In the genomic region with DNA sequence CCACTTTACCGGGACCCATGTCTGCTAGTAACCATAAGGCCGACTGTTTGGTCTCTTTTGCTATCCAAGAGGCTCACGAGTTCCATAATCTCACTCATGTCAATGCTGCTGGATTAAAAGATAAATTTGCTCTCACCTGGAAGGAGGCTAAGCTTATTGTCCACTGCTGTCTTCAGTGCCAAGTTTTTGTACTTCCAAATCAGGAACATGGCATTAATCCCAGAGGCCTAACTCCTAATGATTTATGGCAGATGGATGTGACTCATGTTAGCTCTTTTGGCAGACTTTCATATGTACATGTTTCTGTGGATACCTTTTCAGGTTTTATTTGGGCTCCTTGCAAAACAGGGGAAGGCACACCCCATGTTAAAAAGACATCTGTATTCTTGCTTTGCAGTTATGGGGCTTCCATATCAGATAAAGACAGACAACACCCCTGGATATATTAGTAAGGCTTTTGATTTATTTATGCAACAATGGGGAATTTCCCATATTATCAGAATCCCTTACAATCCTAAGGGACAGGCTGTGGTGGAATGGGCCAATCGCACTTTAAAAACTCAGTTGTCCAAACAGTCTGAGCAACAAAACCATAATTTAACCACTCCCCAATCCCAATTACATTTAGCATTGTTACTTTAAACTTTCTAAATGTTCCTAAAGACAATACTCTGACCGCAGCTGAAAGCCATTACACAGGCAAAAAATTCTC, we compare ENCODE assay signal across 12 cellular contexts.
DNase-seq lines count a peak whose midpoint lies in the region; ATAC-seq, FAIRE-seq and TF ChIP-seq lines count a peak whose summit lies in the region.
"Had no signal": no experiment of that assay in that cellular context is flagged by ENCODE, and none has a peak within 500 bp of the region (broad histone marks: within the 10 kb centered on the region; RNA-seq: fewer than 3 reads in every experiment).

No MANE protein-coding gene starts in this region.

- no peak overlapping the region for H3K4me3 Mint-ChIP-seq in Calu3 (ENCODE audit: low read depth, unreplicated experiment)

- TF ChIP-seq CTCF in Calu3 (IDR thresholded peaks at IDR 0.05; ENCODE audit: unreplicated experiment) = no peak
- TF ChIP-seq CTCF in astrocyte of the cerebellum (IDR thresholded peaks at IDR 0.05; ENCODE audit: low read depth, low read length, missing control alignments) = no peak
- TF ChIP-seq CTCF in kidney (IDR thresholded peaks at IDR 0.05; ENCODE audit: borderline replicate concordance, extremely low read depth, insufficient read depth) = no peak

- FAIRE-seq in kidney (lab: Jason Lieb, UNC) = peak; percentile 11

- peaks cover 0 to 13% of the 10 kb centered on the region in 2 donors for H3K9me3 ChIP-seq in kidney (ENCODE audit: control insufficient read depth in 1 of 2, low read length in 2 of 2)

- H3K27me3 Mint-ChIP-seq in Calu3 (ENCODE audit: unreplicated experiment) = peaks cover 26% of the 10 kb centered on the region

- H3K9me3 Mint-ChIP-seq in Calu3 (ENCODE audit: low read depth, unreplicated experiment) = peaks cover 12% of the 10 kb centered on the region

- H3K4me1 ChIP-seq in kidney (ENCODE audit: control insufficient read depth in 1 of 2, insufficient read depth in 1 of 2, low read depth in 1 of 2, low read length in 2 of 2) = peaks cover 2 to 12% of the 10 kb centered on the region in 2 donors
- H3K4me1 ChIP-seq: Peyer's patch had no signal

- H3K4me3 ChIP-seq in astrocyte of the cerebellum (ENCODE audit: low read depth, low read length) (no peak overlapping the region), kidney (ENCODE audit: low read length in 2 of 2) (no peak overlapping the region)
- H3K4me3 ChIP-seq: mucosa of descending colon, Peyer's patch, thoracic aorta had no signal

- H3K36me3 ChIP-seq in kidney (ENCODE audit: control insufficient read depth in 1 of 2, insufficient read depth in 2 of 2, low read length in 2 of 2) = no peaks in the 10 kb centered on the region
- H3K36me3 ChIP-seq: Peyer's patch, thoracic aorta had no signal

- intact Hi-C loops in Calu3 (cut with micrococcal nuclease; ENCODE audit: unreplicated experiment) = loop anchor here (2.0 to 5.0 kb wide), 2 partner anchors 59 to 64 kb away; no protein-coding TSS in a partner anchor
- intact Hi-C loops in kidney (cut with DNase I) = no loop called here
- intact Hi-C loops in posterior vena cava (cut with DNase I) = no loop called here

- peak overlapping the region; percentile 0 to 26 for H3K27ac ChIP-seq in kidney (ENCODE audit: low read depth in 2 of 2, low read length in 2 of 2)
- H3K27ac ChIP-seq: Peyer's patch, thoracic aorta had no signal

- H3K36me3 Mint-ChIP-seq in Calu3 (ENCODE audit: insufficient read depth, unreplicated experiment) = no peaks in the 10 kb centered on the region

- ATAC-seq in HG03280 (IDR thresholded peaks at IDR 0.05; ENCODE audit: unreplicated experiment) = no peak
- ATAC-seq: mucosa of descending colon had no signal

- H3K4me1 Mint-ChIP-seq in Calu3 (ENCODE audit: low read depth, unreplicated experiment) = peaks cover 46% of the 10 kb centered on the region

- H3K27ac Mint-ChIP-seq in Calu3 (ENCODE audit: unreplicated experiment) = no peak overlapping the region

- BruUV-seq in Calu3 (replicated peaks; lab: Mats Ljungman, UMichigan) = no TSS peak

- CTCF ChIA-PET in Calu3 (lab: Charles Lee) = no interaction called here

- peak; percentile 37 for DNase-seq in Calu3
- peak; percentile 27 for DNase-seq in NCI-H1092 (lab: John Stamatoyannopoulos, UW)
- peak; percentile 71 for DNase-seq in astrocyte of the cerebellum (ENCODE audit: low read depth)
- no peak for DNase-seq in kidney
- no peak for DNase-seq in NCI-H510A treated with DMSO at 0.1 percent for 48 hours (lab: John Stamatoyannopoulos, UW)
- DNase-seq in posterior vena cava (ENCODE audit: low spot score) = no peak
- no peak for DNase-seq in effector CD8-positive, alpha-beta T cell (lab: John Stamatoyannopoulos, UW)
- DNase-seq: DND-41, mucosa of descending colon, Peyer's patch had no signal

- no peak overlapping the region for H3K9ac ChIP-seq in kidney (ENCODE audit: low read length in 2 of 2)

- in situ Hi-C loops in astrocyte of the cerebellum (cut with HindIII; ENCODE audit: low sequenced_read_pairs) = no loop called here

Comparison
In these comparisons a context has a peak if more than half of its experiments do, and no peak if none do; other contexts are left out.
1. DNase-seq: peak in Calu3 (single experiment), NCI-H1092 (single experiment) and astrocyte of the cerebellum (single experiment); none in kidney (single experiment), NCI-H510A treated with DMSO at 0.1 percent for 48 hours (single experiment), posterior vena cava (single experiment) and effector CD8-positive, alpha-beta T cell (single experiment).